ENCODE assay signal across 1 cellular context in genomic region chr3:127483902-127484591, GRCh38.
TF ChIP-seq lines count a peak whose summit lies in the region.

No MANE protein-coding gene starts in this region.

TF ChIP-seq in GM23338, 12 proteins besides CTCF, POLR2A, EP300 and RAD21 (continued from another document):
- TF ChIP-seq REST (IDR thresholded peaks at IDR 0.05; ENCODE audit: unreplicated experiment): no peak
- TF ChIP-seq POLR2AphosphoS5 (IDR thresholded peaks at IDR 0.05; ENCODE audit: low read depth): no peak
TF ChIP-seq in GM23338: peak in this region for 0.
